ENCODE assay signal across 15 cellular contexts in genomic region chr12:56918139-56918538, GRCh38. TPM values are rescaled to one million over a fixed set of nuclear protein-coding genes. Genes with fewer than 3 reads are reported as not detected.
"Had no signal": no experiment of that assay in that cellular context is flagged by ENCODE, and none has a peak within 500 bp of the region (broad histone marks: within the 10 kb centered on the region; RNA-seq: fewer than 3 reads in every experiment).

No MANE protein-coding gene starts in this region.

RNA-seq across cellular contexts. Expression of gene SDR9C7, which starts 16.1 kb away (rescaled TPM):
- total RNA-seq: activated naive CD4-positive, alpha-beta T cell treated with anti-CD3 and anti-CD28 coated beads for 36 hours; activated naive CD4-positive, alpha-beta T cell treated with anti-CD3 and anti-CD28 coated beads, Interleukin-2, amount 50 U/mL, for 72 hours; activated naive CD8-positive, alpha-beta T cell treated with anti-CD3 and anti-CD28 coated beads for 36 hours; activated naive CD8-positive, alpha-beta T cell treated with anti-CD3 and anti-CD28 coated beads, Interleukin-2, amount 10 ng/mL, durations not matched to agents 7 days and 5 days; activated T-cell treated with anti-CD3 and anti-CD28 coated beads, Interleukin-2, amount 50 U/mL, for 4 hours; activated T-helper 1 cell treated with anti-CD3 and anti-CD28 coated beads, Interleukin-12 subunit alpha, Interleukin-12 subunit beta, Interleukin-2, Interleukin-4 antibody, amounts not matched to agents 30 ng/mL and 10 ng/mL and 1 ng/mL, durations not matched to agents 14 hours and 24 hours and 36 hours; activated T-helper 17 cell treated with anti-CD3 and anti-CD28 coated beads, Interleukin-2, amount 50 U/mL, for 72 hours; activated T-helper 2 cell treated with anti-CD3 and anti-CD28 coated beads, Interferon-gamma antibody, Interleukin-2, Interleukin-4, amounts not matched to agents 10 μg/mL and 5 μg/mL and 100 μg/mL, durations not matched to agents 14 hours and 24 hours and 36 hours; adrenal gland; ascending aorta; astrocyte; body of pancreas; breast epithelium; chondrocyte had no signal
- polyA plus RNA-seq: adipose tissue, adrenal gland had no signal

RNA-seq across cellular contexts. Expression of gene RDH16, which starts 39.3 kb away (rescaled TPM):
- total RNA-seq: chondrocyte had no signal
